18 cellular contexts compared by ENCODE assay signal in the genomic region with DNA sequence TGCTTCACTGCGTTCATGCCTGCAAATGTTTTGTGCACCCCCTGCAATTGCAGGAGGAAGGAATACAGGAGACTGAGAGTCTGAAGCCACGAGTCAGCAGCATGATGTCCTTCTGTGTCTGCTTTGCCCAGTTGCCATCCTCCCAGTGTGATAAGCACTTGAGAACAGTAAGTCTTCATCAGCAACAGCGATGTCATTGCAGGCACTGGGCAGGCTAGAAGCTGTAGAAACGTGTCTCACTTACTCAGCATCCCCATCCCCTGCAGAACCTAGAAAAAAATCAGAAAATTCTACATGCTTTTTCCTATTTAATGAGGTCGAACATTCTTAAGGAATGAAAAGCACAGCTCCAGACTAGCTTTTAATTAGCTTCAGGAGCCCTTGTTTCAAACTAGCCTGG.
DNase-seq lines count a peak whose midpoint lies in the region; ATAC-seq, FAIRE-seq and TF ChIP-seq lines count a peak whose summit lies in the region.
"Had no signal": no experiment of that assay in that cellular context is flagged by ENCODE, and none has a peak within 500 bp of the region (broad histone marks: within the 10 kb centered on the region; RNA-seq: fewer than 3 reads in every experiment).

No MANE protein-coding gene starts in this region.

- H3K79me1 ChIP-seq in mesenchymal stem cell (replicated peaks; ENCODE audit: low read length, poor library complexity, severe bottlenecking) = no peaks in the 10 kb centered on the region

- no peak overlapping the region for H4K91ac ChIP-seq in mesenchymal stem cell (ENCODE audit: low read length)

- H3K27me3 ChIP-seq in astrocyte (ENCODE audit: insufficient read depth, low read length) (no peaks in the 10 kb centered on the region), mesenchymal stem cell (ENCODE audit: control insufficient read depth in 1 of 2, insufficient read depth in 1 of 2, low read length in 2 of 2) (no peaks in the 10 kb centered on the region)
- H3K27me3 ChIP-seq: neutrophil had no signal

- H2AFZ ChIP-seq in astrocyte (ENCODE audit: low read depth, low read length) (peak overlapping the region; percentile 9), mesenchymal stem cell (ENCODE audit: low read depth, low read length) (no peak overlapping the region)

- peak overlapping the region; percentile 21 for H3K27ac Mint-ChIP-seq in activated CD8-positive, alpha-beta T cell treated with anti-CD3 and anti-CD28 coated beads, Interleukin-2, amount 10 ng/mL, durations not matched to agents 7 days and 5 days
- no peak overlapping the region for H3K27ac Mint-ChIP-seq in activated CD8-positive, alpha-beta T cell treated with anti-CD3 and anti-CD28 coated beads for 36 hours
- peak overlapping the region; percentile 67 for H3K27ac Mint-ChIP-seq in astrocyte (ENCODE audit: unreplicated experiment)
- H3K27ac Mint-ChIP-seq: H9 had no signal

- POLR2A ChIA-PET in activated CD8-positive, alpha-beta T cell treated with anti-CD3 and anti-CD28 coated beads, Interleukin-2, amount 10 ng/mL, durations not matched to agents 7 days and 5 days (lab: Charles Lee) = interaction anchor here (2.1 to 6.8 kb wide), 2 partner anchors 23 to 252 kb away, joined by 6 to 52 read pairs; a partner anchor contains a TSS
- POLR2A ChIA-PET in activated CD8-positive, alpha-beta T cell treated with anti-CD3 and anti-CD28 coated beads for 36 hours (lab: Charles Lee) = no interaction called here

- H3K4me1 ChIP-seq in astrocyte (ENCODE audit: insufficient read depth, low read length) = peaks cover 20% of the 10 kb centered on the region
- H3K4me1 ChIP-seq in mesenchymal stem cell (ENCODE audit: control insufficient read depth, insufficient read depth, low read depth, low read length) = peaks cover 2% of the 10 kb centered on the region

- H3K9me3 ChIP-seq in astrocyte (ENCODE audit: insufficient read depth, low read depth, low read length) (no peaks in the 10 kb centered on the region), mesenchymal stem cell (ENCODE audit: control insufficient read depth, low read length) (no peaks in the 10 kb centered on the region)
- H3K9me3 ChIP-seq: neutrophil had no signal

- no peak overlapping the region for H3K18ac ChIP-seq in mesenchymal stem cell (ENCODE audit: low read depth in 1 of 2, low read length in 2 of 2)

- ATAC-seq in activated CD8-positive, alpha-beta T cell treated with anti-CD3 and anti-CD28 coated beads, Interleukin-2, amount 10 ng/mL, durations not matched to agents 7 days and 5 days = no peak
- no peak for ATAC-seq in activated CD8-positive, alpha-beta T cell treated with anti-CD3 and anti-CD28 coated beads for 36 hours
- ATAC-seq in GM21390 (IDR thresholded peaks at IDR 0.05; ENCODE audit: unreplicated experiment) (no peak), GM19328 (IDR thresholded peaks at IDR 0.05; ENCODE audit: unreplicated experiment) (no peak), HG03108 (IDR thresholded peaks at IDR 0.05; ENCODE audit: unreplicated experiment) (no peak)

- H3K4me3 ChIP-seq in astrocyte (ENCODE audit: insufficient read depth, low read depth, low read length) (no peak overlapping the region), mesenchymal stem cell (ENCODE audit: insufficient read depth in 1 of 2, low read depth in 1 of 2, low read length in 2 of 2) (no peak overlapping the region)

- no peaks in the 10 kb centered on the region for H4K20me1 ChIP-seq in astrocyte (ENCODE audit: insufficient read depth, low read length)

- H2BK12ac ChIP-seq in mesenchymal stem cell (ENCODE audit: low read length in 2 of 2) = no peak overlapping the region

- no peak for DNase-seq in activated CD8-positive, alpha-beta T cell treated with anti-CD3 and anti-CD28 coated beads, Interleukin-2, amount 10 ng/mL, durations not matched to agents 7 days and 5 days
- DNase-seq in activated CD8-positive, alpha-beta T cell treated with anti-CD3 and anti-CD28 coated beads for 36 hours = no peak
- DNase-seq in HTR-8/SVneo (ENCODE audit: insufficient read length, low spot score) (peak; percentile 8), astrocyte (ENCODE audit: low read depth) (peak; percentile 18), mesenchymal stem cell (peak; percentile 32)
- DNase-seq: ACHN; activated effector memory CD4-positive, alpha-beta T cell treated with Interleukin-2 at 50 U/mL for 16 hours; foreskin melanocyte; H9; right cardiac atrium; Right ventricle myocardium superior; T-helper 1 cell had no signal

- no peak overlapping the region for H2AK5ac ChIP-seq in mesenchymal stem cell (ENCODE audit: low read length, severe bottlenecking)

- WGBS in mesenchymal stem cell = 62% methylated on average over 5 of the region's 5 CpGs

- no peak overlapping the region for H2BK15ac ChIP-seq in mesenchymal stem cell (ENCODE audit: low read depth, poor library complexity, severe bottlenecking)

- H3K9ac ChIP-seq in astrocyte (ENCODE audit: low read length) (no peak overlapping the region), mesenchymal stem cell (ENCODE audit: low read length) (no peak overlapping the region)

- H3K36me3 Mint-ChIP-seq in activated CD8-positive, alpha-beta T cell treated with anti-CD3 and anti-CD28 coated beads, Interleukin-2, amount 10 ng/mL, durations not matched to agents 7 days and 5 days (ENCODE audit: low read depth) = peaks cover 43% of the 10 kb centered on the region
- H3K36me3 Mint-ChIP-seq in activated CD8-positive, alpha-beta T cell treated with anti-CD3 and anti-CD28 coated beads for 36 hours (ENCODE audit: low read depth) = no peaks in the 10 kb centered on the region
- H3K36me3 Mint-ChIP-seq in astrocyte (ENCODE audit: low read depth, unreplicated experiment) = no peaks in the 10 kb centered on the region

- no peaks in the 10 kb centered on the region for H3K79me2 ChIP-seq in astrocyte (ENCODE audit: insufficient read depth, low read length)

- no peak overlapping the region for H3K4me3 Mint-ChIP-seq in activated CD8-positive, alpha-beta T cell treated with anti-CD3 and anti-CD28 coated beads, Interleukin-2, amount 10 ng/mL, durations not matched to agents 7 days and 5 days
- H3K4me3 Mint-ChIP-seq in activated CD8-positive, alpha-beta T cell treated with anti-CD3 and anti-CD28 coated beads for 36 hours = no peak overlapping the region
- H3K4me3 Mint-ChIP-seq in astrocyte (ENCODE audit: unreplicated experiment) = no peak overlapping the region
- H3K4me3 Mint-ChIP-seq: H9 had no signal

- FAIRE-seq in HTR-8/SVneo (lab: Jason Lieb, UNC) = no peak
- FAIRE-seq in astrocyte (lab: Jason Lieb, UNC) = no peak
- FAIRE-seq: endometrium, urothelium cell line had no signal

- no peak overlapping the region for H2BK120ac ChIP-seq in mesenchymal stem cell (ENCODE audit: low read depth, low read length)

- no peaks in the 10 kb centered on the region for H3K27me3 Mint-ChIP-seq in activated CD8-positive, alpha-beta T cell treated with anti-CD3 and anti-CD28 coated beads, Interleukin-2, amount 10 ng/mL, durations not matched to agents 7 days and 5 days (ENCODE audit: low read depth)
- H3K27me3 Mint-ChIP-seq in activated CD8-positive, alpha-beta T cell treated with anti-CD3 and anti-CD28 coated beads for 36 hours = no peaks in the 10 kb centered on the region
- H3K27me3 Mint-ChIP-seq in astrocyte (ENCODE audit: low read depth, unreplicated experiment) = no peaks in the 10 kb centered on the region

- H3K4me1 Mint-ChIP-seq in activated CD8-positive, alpha-beta T cell treated with anti-CD3 and anti-CD28 coated beads, Interleukin-2, amount 10 ng/mL, durations not matched to agents 7 days and 5 days (ENCODE audit: low read depth) = peaks cover 97% of the 10 kb centered on the region
- H3K4me1 Mint-ChIP-seq in activated CD8-positive, alpha-beta T cell treated with anti-CD3 and anti-CD28 coated beads for 36 hours (ENCODE audit: low read depth) = peaks cover 85% of the 10 kb centered on the region
- peaks cover 31% of the 10 kb centered on the region for H3K4me1 Mint-ChIP-seq in astrocyte (ENCODE audit: low read depth, unreplicated experiment)

- intact Hi-C loops in activated CD8-positive, alpha-beta T cell treated with anti-CD3 and anti-CD28 coated beads for 36 hours (cut with micrococcal nuclease) = no loop called here

- no peak overlapping the region for H4K8ac ChIP-seq in mesenchymal stem cell (ENCODE audit: low read length)

- H3K36me3 ChIP-seq in astrocyte (ENCODE audit: insufficient read depth, low read length) (no peaks in the 10 kb centered on the region), mesenchymal stem cell (ENCODE audit: control insufficient read depth in 1 of 2, insufficient read depth in 2 of 2, low read depth in 1 of 2, low read length in 2 of 2) (no peaks in the 10 kb centered on the region)
- H3K36me3 ChIP-seq: neutrophil had no signal

- CTCF ChIA-PET in activated CD8-positive, alpha-beta T cell treated with anti-CD3 and anti-CD28 coated beads, Interleukin-2, amount 10 ng/mL, durations not matched to agents 7 days and 5 days (lab: Charles Lee) = interaction anchor here (1.0 to 4.0 kb wide), 7 partner anchors 11 to 1044 kb away, joined by 3 to 32 read pairs (median 6); a partner anchor contains a TSS
- CTCF ChIA-PET in activated CD8-positive, alpha-beta T cell treated with anti-CD3 and anti-CD28 coated beads for 36 hours (lab: Charles Lee) = interaction anchor here (2.2 kb wide), 1 partner anchor 258 kb away, joined by 13 read pairs; no protein-coding TSS in a partner anchor

- TF ChIP-seq CTCF in activated CD8-positive, alpha-beta T cell treated with anti-CD3 and anti-CD28 coated beads for 36 hours (IDR thresholded peaks at IDR 0.05) = no peak
- TF ChIP-seq CTCF in astrocyte (IDR thresholded peaks at IDR 0.05; ENCODE audit: insufficient read depth, low read depth, low read length) = no peak

- H3K4ac ChIP-seq in mesenchymal stem cell (ENCODE audit: low read depth in 1 of 2, low read length in 2 of 2) = no peak overlapping the region

- H2BK5ac ChIP-seq in mesenchymal stem cell (ENCODE audit: low read depth, low read length, poor library complexity, severe bottlenecking) = no peak overlapping the region

- no peaks in the 10 kb centered on the region for H3K9me3 Mint-ChIP-seq in activated CD8-positive, alpha-beta T cell treated with anti-CD3 and anti-CD28 coated beads, Interleukin-2, amount 10 ng/mL, durations not matched to agents 7 days and 5 days (ENCODE audit: insufficient read depth)
- H3K9me3 Mint-ChIP-seq in activated CD8-positive, alpha-beta T cell treated with anti-CD3 and anti-CD28 coated beads for 36 hours = no peaks in the 10 kb centered on the region
- H3K9me3 Mint-ChIP-seq in astrocyte (ENCODE audit: unreplicated experiment) = peaks cover 2% of the 10 kb centered on the region
- H3K9me3 Mint-ChIP-seq: H9 had no signal

- H3K23ac ChIP-seq in mesenchymal stem cell (ENCODE audit: low read length in 2 of 2) = no peak overlapping the region

- H3K27ac ChIP-seq in astrocyte (ENCODE audit: low read depth, low read length) = no peak overlapping the region
- no peak overlapping the region for H3K27ac ChIP-seq in mesenchymal stem cell (ENCODE audit: low read length, poor library complexity, severe bottlenecking)
- H3K27ac ChIP-seq: neutrophil had no signal

- H3K14ac ChIP-seq in mesenchymal stem cell (ENCODE audit: low read length in 2 of 2) = no peak overlapping the region

- no peak overlapping the region for H3K4me2 ChIP-seq in astrocyte (ENCODE audit: low read length)
- H3K4me2 ChIP-seq in mesenchymal stem cell (ENCODE audit: low read length, poor library complexity, severe bottlenecking) = no peak overlapping the region

Comparison
In these comparisons a context has a peak if more than half of its experiments do, and no peak if none do; other contexts are left out.
1. DNase-seq: peak in HTR-8/SVneo (single experiment), astrocyte (single experiment) and mesenchymal stem cell (single experiment); none in activated CD8-positive, alpha-beta T cell treated with anti-CD3 and anti-CD28 coated beads, Interleukin-2, amount 10 ng/mL, durations not matched to agents 7 days and 5 days (single experiment) and activated CD8-positive, alpha-beta T cell treated with anti-CD3 and anti-CD28 coated beads for 36 hours (single experiment).